In the genomic region with DNA sequence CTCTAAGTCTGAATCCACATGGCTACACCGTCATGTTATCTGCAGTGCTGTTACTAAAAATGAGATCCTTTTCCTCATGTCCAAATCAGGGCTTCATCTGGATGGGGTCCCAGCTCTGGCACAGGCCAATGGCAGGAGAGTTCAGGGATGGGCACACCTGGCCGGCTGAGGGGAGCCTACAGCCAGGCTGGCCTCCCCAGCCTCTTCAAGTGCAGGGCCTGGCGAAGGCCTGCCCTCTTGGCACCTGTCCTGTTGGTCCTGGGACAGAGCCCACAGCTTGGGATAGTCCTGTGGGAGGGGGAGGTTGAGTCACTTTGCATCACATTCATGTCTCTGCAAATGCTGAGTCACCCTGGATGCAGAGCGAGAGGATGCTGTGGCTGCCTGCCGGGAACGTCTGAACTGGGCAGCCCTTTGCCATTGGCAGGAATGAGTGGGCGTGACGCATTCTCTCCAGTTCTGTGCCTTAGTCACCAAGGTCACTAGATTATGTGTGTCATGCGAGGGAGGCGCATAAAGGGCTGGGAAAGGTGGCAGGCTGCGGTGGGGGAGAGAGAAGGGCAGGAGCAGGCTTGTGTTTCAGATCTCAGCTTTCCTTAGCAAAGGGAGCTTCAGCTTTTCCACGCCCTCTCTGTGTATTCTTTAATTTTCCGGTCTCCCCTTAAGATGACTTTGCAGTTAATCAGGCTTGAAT, we compare ENCODE assay signal across 8 cellular contexts.
A peak's percentile ranks its signal among the peaks of the same experiment; 100 is the strongest.
DNase-seq lines count a peak whose midpoint lies in the region; ATAC-seq and TF ChIP-seq lines count a peak whose summit lies in the region.

No MANE protein-coding gene starts in this region.

- POLR2A ChIA-PET in AG04449 (lab: Yijun Ruan, JAX), result interaction anchor here (0.6 to 1.8 kb wide), 4 partner anchors 9 to 49 kb away, joined by 3 to 14 read pairs (median 4); no protein-coding TSS in a partner anchor

- H3K4me1 ChIP-seq in ovary (ENCODE audit: insufficient read depth), result peaks cover 10% of the 10 kb centered on the region

- no peaks in the 10 kb centered on the region for H3K36me3 ChIP-seq in ovary

- no peaks in the 10 kb centered on the region for H3K27me3 Mint-ChIP-seq in activated T-helper 1 cell treated with anti-CD3 and anti-CD28 coated beads, Interleukin-12 subunit alpha, Interleukin-12 subunit beta, Interleukin-2, Interleukin-4 antibody, amounts not matched to agents 30 ng/mL and 10 ng/mL and 1 ng/mL, durations not matched to agents 14 hours and 24 hours and 36 hours (ENCODE audit: insufficient read depth)

- TF ChIP-seq CTCF in AG04449 (IDR thresholded peaks at IDR 0.05; ENCODE audit: insufficient read depth, low read length, missing control alignments) (no peak), HFF-Myc (IDR thresholded peaks at IDR 0.05; ENCODE audit: low read depth, low read length, missing control alignments) (no peak), WI38 (IDR thresholded peaks at IDR 0.05; ENCODE audit: low read depth, low read length) (no peak), ovary (IDR thresholded peaks at IDR 0.05) (no peak)

- no peaks in the 10 kb centered on the region for H3K4me1 Mint-ChIP-seq in activated T-helper 1 cell treated with anti-CD3 and anti-CD28 coated beads, Interleukin-12 subunit alpha, Interleukin-12 subunit beta, Interleukin-2, Interleukin-4 antibody, amounts not matched to agents 30 ng/mL and 10 ng/mL and 1 ng/mL, durations not matched to agents 14 hours and 24 hours and 36 hours (ENCODE audit: low read depth)

- H3K4me3 ChIP-seq in AG04449 (ENCODE audit: low read depth, low read length), result peak overlapping the region; percentile 21; the same call in 1 of the 2 replicates
- no peak overlapping the region for H3K4me3 ChIP-seq in HFF-Myc (replicated peaks; ENCODE audit: low read depth, low read length)
- H3K4me3 ChIP-seq in WI38 (ENCODE audit: low read depth, low read length), result peak overlapping the region; percentile 32; the same call in 1 of the 2 replicates
- H3K4me3 ChIP-seq in ovary, result no peak overlapping the region

- CTCF ChIA-PET in AG04449 (lab: Yijun Ruan, JAX), result interaction anchor here (1.7 to 2.0 kb wide), 2 partner anchors 9 to 12 kb away, joined by 4 to 10 read pairs; no protein-coding TSS in a partner anchor

- ATAC-seq in GM18511 (IDR thresholded peaks at IDR 0.05; ENCODE audit: unreplicated experiment), result no peak
- no peak for ATAC-seq in HG03095 (IDR thresholded peaks at IDR 0.05; ENCODE audit: unreplicated experiment)

- H3K36me3 Mint-ChIP-seq in activated T-helper 1 cell treated with anti-CD3 and anti-CD28 coated beads, Interleukin-12 subunit alpha, Interleukin-12 subunit beta, Interleukin-2, Interleukin-4 antibody, amounts not matched to agents 30 ng/mL and 10 ng/mL and 1 ng/mL, durations not matched to agents 14 hours and 24 hours and 36 hours (ENCODE audit: low read depth), result no peaks in the 10 kb centered on the region

- no peak overlapping the region for H3K27ac Mint-ChIP-seq in activated T-helper 1 cell treated with anti-CD3 and anti-CD28 coated beads, Interleukin-12 subunit alpha, Interleukin-12 subunit beta, Interleukin-2, Interleukin-4 antibody, amounts not matched to agents 30 ng/mL and 10 ng/mL and 1 ng/mL, durations not matched to agents 14 hours and 24 hours and 36 hours

- H3K27me3 ChIP-seq in ovary, result no peaks in the 10 kb centered on the region

- no peak overlapping the region for H3K4me3 Mint-ChIP-seq in activated T-helper 1 cell treated with anti-CD3 and anti-CD28 coated beads, Interleukin-12 subunit alpha, Interleukin-12 subunit beta, Interleukin-2, Interleukin-4 antibody, amounts not matched to agents 30 ng/mL and 10 ng/mL and 1 ng/mL, durations not matched to agents 14 hours and 24 hours and 36 hours

- TF ChIP-seq EP300 in ovary (IDR thresholded peaks at IDR 0.05), result peak; percentile 65

- intact Hi-C loops in ovary (cut with DNase I), result no loop called here
- intact Hi-C loops in activated T-helper 1 cell treated with anti-CD3 and anti-CD28 coated beads, Interleukin-12 subunit alpha, Interleukin-12 subunit beta, Interleukin-2, Interleukin-4 antibody, amounts not matched to agents 30 ng/mL and 10 ng/mL and 1 ng/mL, durations not matched to agents 14 hours and 24 hours and 36 hours (cut with micrococcal nuclease), result no loop called here

- H3K9me3 ChIP-seq in ovary, result no peaks in the 10 kb centered on the region

- DNase-seq in AG04449 (ENCODE audit: low read depth, low spot score) (peak; percentile 99), HFF-Myc (ENCODE audit: extremely low read depth, low read depth) (peak; percentile 98), glomerular endothelial cell (ENCODE audit: extremely low read depth, low read depth, low spot score) (peak; percentile 97), ovary (peak; percentile 37 to 71 (median 58))
- DNase-seq in activated T-helper 1 cell treated with anti-CD3 and anti-CD28 coated beads, Interleukin-12 subunit alpha, Interleukin-12 subunit beta, Interleukin-2, Interleukin-4 antibody, amounts not matched to agents 30 ng/mL and 10 ng/mL and 1 ng/mL, durations not matched to agents 14 hours and 24 hours and 36 hours (ENCODE audit: low spot score), result no peak

- peaks cover 11% of the 10 kb centered on the region for H3K9me3 Mint-ChIP-seq in activated T-helper 1 cell treated with anti-CD3 and anti-CD28 coated beads, Interleukin-12 subunit alpha, Interleukin-12 subunit beta, Interleukin-2, Interleukin-4 antibody, amounts not matched to agents 30 ng/mL and 10 ng/mL and 1 ng/mL, durations not matched to agents 14 hours and 24 hours and 36 hours

- WGBS in ovary, 3 donors, result 9 to 14% (median 13%) methylated on average over 12 to 13 of the region's 13 CpGs

- no peak for TF ChIP-seq POLR2A in ovary (IDR thresholded peaks at IDR 0.05)

- H3K27ac ChIP-seq in ovary, result no peak overlapping the region

Comparison
In these comparisons a context has a peak if more than half of its experiments do, and no peak if none do; other contexts are left out.
1. H3K4me3 ChIP-seq: peak in AG04449 (single experiment) and WI38 (single experiment); none in HFF-Myc (single experiment) and ovary (single experiment).